In genomic region chr1:209207701-209208286, GRCh38 we compare ENCODE assay signal across 8 cellular contexts.
DNase-seq lines count a peak whose midpoint lies in the region; ATAC-seq, FAIRE-seq and TF ChIP-seq lines count a peak whose summit lies in the region.

No MANE protein-coding gene starts in this region.

- H3K4me3 Mint-ChIP-seq in activated naive CD8-positive, alpha-beta T cell treated with anti-CD3 and anti-CD28 coated beads, Interleukin-2, amount 50 U/mL, for 24 hours: no peak overlapping the region
- peak overlapping the region; percentile 73 for H3K4me3 Mint-ChIP-seq in progenitor cell of endocrine pancreas (ENCODE audit: low read depth)

- H3K27ac Mint-ChIP-seq in activated naive CD8-positive, alpha-beta T cell treated with anti-CD3 and anti-CD28 coated beads, Interleukin-2, amount 50 U/mL, for 24 hours: no peak overlapping the region
- peak overlapping the region; percentile 8 for H3K27ac Mint-ChIP-seq in progenitor cell of endocrine pancreas

- H3K4me1 ChIP-seq in A673 (ENCODE audit: insufficient read depth, low read length, poor library complexity, severe bottlenecking) (no peaks in the 10 kb centered on the region), left ventricle myocardium inferior (peaks cover 15% of the 10 kb centered on the region)

- no peaks in the 10 kb centered on the region for H3K9me3 Mint-ChIP-seq in activated naive CD8-positive, alpha-beta T cell treated with anti-CD3 and anti-CD28 coated beads, Interleukin-2, amount 50 U/mL, for 24 hours
- H3K9me3 Mint-ChIP-seq in progenitor cell of endocrine pancreas (ENCODE audit: low read depth): no peaks in the 10 kb centered on the region

- H3K36me3 ChIP-seq in A673 (ENCODE audit: insufficient read depth, low read length, poor library complexity, severe bottlenecking) (no peaks in the 10 kb centered on the region), left ventricle myocardium inferior (no peaks in the 10 kb centered on the region)

- H3K36me3 Mint-ChIP-seq in activated naive CD8-positive, alpha-beta T cell treated with anti-CD3 and anti-CD28 coated beads, Interleukin-2, amount 50 U/mL, for 24 hours (ENCODE audit: low read depth): no peaks in the 10 kb centered on the region
- H3K36me3 Mint-ChIP-seq in progenitor cell of endocrine pancreas (ENCODE audit: insufficient read depth): no peaks in the 10 kb centered on the region

- TF ChIP-seq CTCF in A673 (conservative IDR thresholded peaks at IDR 0.05; ENCODE audit: low read depth, low read length) (peak; percentile 79), left ventricle myocardium inferior (IDR thresholded peaks at IDR 0.05; ENCODE audit: borderline replicate concordance) (peak; percentile 82), progenitor cell of endocrine pancreas (IDR thresholded peaks at IDR 0.05; ENCODE audit: unreplicated experiment) (peak; percentile 87)

- intact Hi-C loops in A673 (cut with micrococcal nuclease; ENCODE audit: unreplicated experiment) (loop anchor here (1.0 to 10.0 kb wide), 5 partner anchors 133 to 555 kb away; no protein-coding TSS in a partner anchor), left ventricle myocardium inferior (cut with micrococcal nuclease) (no loop called here)

- H3K9me3 ChIP-seq in A673 (ENCODE audit: low read depth, low read length, poor library complexity, severe bottlenecking) (no peaks in the 10 kb centered on the region), left ventricle myocardium inferior (replicated peaks) (no peaks in the 10 kb centered on the region)

- peaks cover 87% of the 10 kb centered on the region for H3K27me3 ChIP-seq in A673 (replicated peaks; ENCODE audit: insufficient read depth, low read depth, low read length, poor library complexity)
- peaks cover 79% of the 10 kb centered on the region for H3K27me3 ChIP-seq in left ventricle myocardium inferior (ENCODE audit: low read depth)

- TF ChIP-seq POLR2A in GM12891 (IDR thresholded peaks at IDR 0.05; ENCODE audit: low read depth, low read length): no peak

- CTCF ChIA-PET in A673 (lab: Charles Lee): interaction anchor here (0.6 to 1.1 kb wide), 5 partner anchors 34 to 1186 kb away, joined by 3 read pairs; no protein-coding TSS in a partner anchor

- FAIRE-seq in GM12891 (lab: Jason Lieb, UNC): peak; percentile 72

- H3K4me3 ChIP-seq in A673 (ENCODE audit: low read depth, low read length, poor library complexity, severe bottlenecking) (no peak overlapping the region), left ventricle myocardium inferior (peak overlapping the region; percentile 56)

- H3K27ac ChIP-seq in A673 (ENCODE audit: low read depth, low read length, poor library complexity, severe bottlenecking): no peak overlapping the region
- peak overlapping the region; percentile 3 for H3K27ac ChIP-seq in left ventricle myocardium inferior (replicated peaks)

- BruUV-seq in A673 (replicated peaks; lab: Mats Ljungman, UMichigan): no TSS peak

- POLR2A ChIA-PET in A673 (lab: Charles Lee; ENCODE audit: low non-redundant PET): no interaction called here

- H3K27me3 Mint-ChIP-seq in activated naive CD8-positive, alpha-beta T cell treated with anti-CD3 and anti-CD28 coated beads, Interleukin-2, amount 50 U/mL, for 24 hours: peaks cover 38% of the 10 kb centered on the region
- H3K27me3 Mint-ChIP-seq in progenitor cell of endocrine pancreas: peaks cover 56% of the 10 kb centered on the region

- ATAC-seq in HG02870 (IDR thresholded peaks at IDR 0.05; ENCODE audit: unreplicated experiment): peak; percentile 71
- ATAC-seq in activated naive CD8-positive, alpha-beta T cell treated with anti-CD3 and anti-CD28 coated beads, Interleukin-2, amount 50 U/mL, for 24 hours: peak; percentile 67

- DNase-seq in A673 (ENCODE audit: low spot score): peak; percentile 75
- peak; percentile 46 for DNase-seq in GM12891 (ENCODE audit: insufficient read length, low spot score)
- DNase-seq in NCI-H2107 (lab: John Stamatoyannopoulos, UW): peak; percentile 90
- DNase-seq in activated naive CD8-positive, alpha-beta T cell treated with anti-CD3 and anti-CD28 coated beads, Interleukin-2, amount 50 U/mL, for 24 hours: peak; percentile 41
- peak; percentile 55 for DNase-seq in left ventricle myocardium inferior
- peak; percentile 59 for DNase-seq in progenitor cell of endocrine pancreas (ENCODE audit: low spot score, unreplicated experiment)
- no peak for DNase-seq in NCI-H187 treated with DMSO at 0.1 percent for 48 hours (lab: John Stamatoyannopoulos, UW)

- peaks cover 3% of the 10 kb centered on the region for H3K4me1 Mint-ChIP-seq in activated naive CD8-positive, alpha-beta T cell treated with anti-CD3 and anti-CD28 coated beads, Interleukin-2, amount 50 U/mL, for 24 hours
- H3K4me1 Mint-ChIP-seq in progenitor cell of endocrine pancreas (ENCODE audit: low read depth): peaks cover 2% of the 10 kb centered on the region

TF ChIP-seq in GM12891, 5 proteins besides CTCF, POLR2A, EP300 and RAD21:
- TF ChIP-seq POU2F2 (IDR thresholded peaks at IDR 0.05; ENCODE audit: low read depth, low read length) (no peak), PAX5 (IDR thresholded peaks at IDR 0.05; ENCODE audit: insufficient read depth, low read length, severe bottlenecking) (no peak), TAF1 (IDR thresholded peaks at IDR 0.05; ENCODE audit: low read depth, low read length) (no peak), POLR2AphosphoS5 (IDR thresholded peaks at IDR 0.05; ENCODE audit: low read depth, low read length) (no peak), SPI1 (IDR thresholded peaks at IDR 0.05; ENCODE audit: low read depth, low read length) (no peak)
